1 cellular context compared by ENCODE assay signal in genomic region chr21:38989097-38989744, GRCh38.
TF ChIP-seq lines count a peak whose summit lies in the region.

No MANE protein-coding gene starts in this region.

TF ChIP-seq in SK-N-SH, 30 proteins besides CTCF, POLR2A, EP300 and RAD21 (continued from another document):
- no peak for TF ChIP-seq REST (IDR thresholded peaks at IDR 0.05; ENCODE audit: low read depth, low read length)
- TF ChIP-seq TEAD4 (IDR thresholded peaks at IDR 0.05; ENCODE audit: borderline replicate concordance, insufficient read depth) = no peak
- TF ChIP-seq RCOR1 (IDR thresholded peaks at IDR 0.05; ENCODE audit: low read length) = no peak
- no peak for TF ChIP-seq NRF1 (IDR thresholded peaks at IDR 0.05; ENCODE audit: low read depth, low read length)
- no peak for TF ChIP-seq ZBTB33 (IDR thresholded peaks at IDR 0.05; ENCODE audit: borderline replicate concordance, low read depth)
- TF ChIP-seq CHD2 (IDR thresholded peaks at IDR 0.05; ENCODE audit: low read length, partially characterized antibody) = no peak
- TF ChIP-seq EZH2phosphoT487 (IDR thresholded peaks at IDR 0.05; ENCODE audit: borderline replicate concordance, low read depth) = no peak
- no peak for TF ChIP-seq RFX5 (IDR thresholded peaks at IDR 0.05; ENCODE audit: low read length)
- TF ChIP-seq YY1 (IDR thresholded peaks at IDR 0.05; ENCODE audit: low read depth) = no peak
- no peak for TF ChIP-seq MAX (IDR thresholded peaks at IDR 0.05; ENCODE audit: low read depth)
